ENCODE assay signal across 18 cellular contexts in the genomic region with DNA sequence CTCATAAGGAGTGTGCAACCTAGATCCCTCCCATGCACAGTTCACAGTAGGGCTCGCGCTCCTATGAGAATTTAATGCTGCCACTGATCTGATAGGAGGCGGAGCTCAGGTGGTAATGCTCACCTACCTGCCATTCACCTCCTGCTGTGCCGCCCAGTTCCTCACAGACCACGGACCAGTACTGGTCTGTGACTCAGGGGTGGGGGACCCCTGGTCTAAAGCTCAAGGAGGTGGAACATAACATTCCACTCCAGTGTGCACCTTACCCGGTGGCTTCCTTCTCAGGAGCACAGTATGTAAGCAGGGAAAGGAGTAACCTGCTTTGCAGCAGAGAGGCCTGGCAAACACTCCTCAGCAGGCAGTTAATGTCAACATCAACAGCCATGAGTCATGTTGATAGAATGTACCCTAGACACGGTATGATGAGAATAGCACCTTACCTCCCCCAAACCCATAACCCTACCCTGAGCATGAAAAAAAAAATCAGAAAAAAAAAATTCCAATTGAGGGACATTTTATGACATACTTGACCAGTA.
DNase-seq lines count a peak whose midpoint lies in the region; ATAC-seq and TF ChIP-seq lines count a peak whose summit lies in the region.
"Had no signal": no experiment of that assay in that cellular context is flagged by ENCODE, and none has a peak within 500 bp of the region (broad histone marks: within the 10 kb centered on the region; RNA-seq: fewer than 3 reads in every experiment).

No MANE protein-coding gene starts in this region.

- H3K36me3 ChIP-seq in RWPE2 (ENCODE audit: low read depth) (no peaks in the 10 kb centered on the region), ascending aorta (no peaks in the 10 kb centered on the region)
- H3K36me3 ChIP-seq: BLaER1 had no signal

- no peak for TF ChIP-seq CTCF in RWPE2 (IDR thresholded peaks at IDR 0.05; ENCODE audit: poor library complexity, severe bottlenecking)
- no peak for TF ChIP-seq CTCF in ascending aorta (IDR thresholded peaks at IDR 0.05)

- H3K9me3 ChIP-seq in RWPE2 (ENCODE audit: severe bottlenecking) (no peaks in the 10 kb centered on the region), ascending aorta (no peaks in the 10 kb centered on the region)

- H3K4me1 Mint-ChIP-seq in activated T-cell treated with anti-CD3 and anti-CD28 coated beads, Interleukin-2, amount 50 U/mL, for 72 hours (ENCODE audit: low read depth), result no peaks in the 10 kb centered on the region
- H3K4me1 Mint-ChIP-seq: activated CD4-positive, alpha-beta T cell treated with anti-CD3 and anti-CD28 coated beads for 36 hours; activated naive CD4-positive, alpha-beta T cell treated with anti-CD3 and anti-CD28 coated beads, Interleukin-2, amount 50 U/mL, for 24 hours had no signal

- no peak overlapping the region for H3K27ac Mint-ChIP-seq in activated T-cell treated with anti-CD3 and anti-CD28 coated beads, Interleukin-2, amount 50 U/mL, for 72 hours
- H3K27ac Mint-ChIP-seq: activated CD4-positive, alpha-beta T cell treated with anti-CD3 and anti-CD28 coated beads for 36 hours; activated naive CD4-positive, alpha-beta T cell treated with anti-CD3 and anti-CD28 coated beads, Interleukin-2, amount 50 U/mL, for 24 hours; H9; T-helper 2 cell treated with Interferon-gamma antibody and Interleukin-4, amounts not matched to agents 5 μg/mL and 100 μg/mL, for 36 hours had no signal

- intact Hi-C loops in ascending aorta (cut with DNase I), result no loop called here

- H3K4me3 ChIP-seq in RWPE2 (ENCODE audit: severe bottlenecking) (no peak overlapping the region), ascending aorta (no peak overlapping the region)
- H3K4me3 ChIP-seq: BLaER1 had no signal

- DNase-seq in HT-29 (ENCODE audit: low spot score) (peak; percentile 83), RWPE2 (ENCODE audit: low spot score) (peak; percentile 45), islet precursor cell (peak; percentile 86), renal cortical epithelial cell (ENCODE audit: low read depth) (peak; percentile 95), ascending aorta (ENCODE audit: low spot score in 2 of 2) (no peak)
- DNase-seq in stimulated activated CD8-positive, alpha-beta memory T cell treated with anti-CD3 and anti-CD28 coated beads, Interleukin-4, amount 100 ng/mL, for 48 hours, result no peak
- DNase-seq in activated T-cell treated with anti-CD3 and anti-CD28 coated beads, Interleukin-2, amount 50 U/mL, for 72 hours, result no peak
- DNase-seq: activated CD4-positive, alpha-beta T cell treated with anti-CD3 and anti-CD28 coated beads for 36 hours; effector memory CD4-positive, alpha-beta T cell; foreskin fibroblast; H9; NCI-H1436; NCI-H82; Right ventricle myocardium superior had no signal

- ATAC-seq in RWPE2 (ENCODE audit: low read depth) (peak; percentile 74), GM21381 (IDR thresholded peaks at IDR 0.05; ENCODE audit: unreplicated experiment) (no peak)
- no peak for ATAC-seq in activated T-cell treated with anti-CD3 and anti-CD28 coated beads, Interleukin-2, amount 50 U/mL, for 72 hours (replicated peaks in 1 of 2)
- ATAC-seq: activated CD4-positive, alpha-beta T cell treated with anti-CD3 and anti-CD28 coated beads for 36 hours had no signal

- no peaks in the 10 kb centered on the region for H3K36me3 Mint-ChIP-seq in activated T-cell treated with anti-CD3 and anti-CD28 coated beads, Interleukin-2, amount 50 U/mL, for 72 hours (ENCODE audit: insufficient read depth in 2 of 2)
- H3K36me3 Mint-ChIP-seq: activated naive CD4-positive, alpha-beta T cell treated with anti-CD3 and anti-CD28 coated beads, Interleukin-2, amount 50 U/mL, for 24 hours had no signal

- H3K27ac ChIP-seq in RWPE2 (ENCODE audit: poor library complexity, severe bottlenecking) (peak overlapping the region; percentile 93), ascending aorta (no peak overlapping the region)
- H3K27ac ChIP-seq: BLaER1 had no signal

- H3K4me1 ChIP-seq in RWPE2 (ENCODE audit: insufficient read depth, poor library complexity, severe bottlenecking) (peaks cover 28% of the 10 kb centered on the region), ascending aorta (no peaks in the 10 kb centered on the region)

- H3K27me3 ChIP-seq in RWPE2 (ENCODE audit: insufficient read depth, poor library complexity, severe bottlenecking) (no peaks in the 10 kb centered on the region), ascending aorta (no peaks in the 10 kb centered on the region)
- H3K27me3 ChIP-seq: BLaER1 had no signal

- H3K27me3 Mint-ChIP-seq in activated T-cell treated with anti-CD3 and anti-CD28 coated beads, Interleukin-2, amount 50 U/mL, for 72 hours (ENCODE audit: low read depth), result no peaks in the 10 kb centered on the region
- H3K27me3 Mint-ChIP-seq: activated CD4-positive, alpha-beta T cell treated with anti-CD3 and anti-CD28 coated beads for 36 hours had no signal

- no peaks in the 10 kb centered on the region for H3K9me3 Mint-ChIP-seq in activated T-cell treated with anti-CD3 and anti-CD28 coated beads, Interleukin-2, amount 50 U/mL, for 72 hours
- H3K9me3 Mint-ChIP-seq: T-helper 2 cell treated with Interferon-gamma antibody and Interleukin-4, amounts not matched to agents 5 μg/mL and 100 μg/mL, for 36 hours had no signal

- no peak overlapping the region for H3K4me3 Mint-ChIP-seq in activated T-cell treated with anti-CD3 and anti-CD28 coated beads, Interleukin-2, amount 50 U/mL, for 72 hours
- H3K4me3 Mint-ChIP-seq: activated CD4-positive, alpha-beta T cell treated with anti-CD3 and anti-CD28 coated beads for 36 hours; activated naive CD4-positive, alpha-beta T cell treated with anti-CD3 and anti-CD28 coated beads, Interleukin-2, amount 50 U/mL, for 24 hours; H9; T-helper 2 cell treated with Interferon-gamma antibody and Interleukin-4, amounts not matched to agents 5 μg/mL and 100 μg/mL, for 36 hours had no signal

Comparison
In these comparisons a context has a peak if more than half of its experiments do, and no peak if none do; other contexts are left out.
1. DNase-seq: peak in HT-29 (single experiment), RWPE2 (single experiment), islet precursor cell (single experiment) and renal cortical epithelial cell (single experiment); none in stimulated activated CD8-positive, alpha-beta memory T cell treated with anti-CD3 and anti-CD28 coated beads, Interleukin-4, amount 100 ng/mL, for 48 hours (single experiment), ascending aorta (0 of 2) and activated T-cell treated with anti-CD3 and anti-CD28 coated beads, Interleukin-2, amount 50 U/mL, for 72 hours (0 of 2).